9 cellular contexts compared by ENCODE assay signal in genomic region chr9:83432104-83432627, GRCh38.
DNase-seq lines count a peak whose midpoint lies in the region; ATAC-seq and TF ChIP-seq lines count a peak whose summit lies in the region.
"Had no signal": no experiment of that assay in that cellular context is flagged by ENCODE, and none has a peak within 500 bp of the region (broad histone marks: within the 10 kb centered on the region; RNA-seq: fewer than 3 reads in every experiment).

No MANE protein-coding gene starts in this region.

- intact Hi-C loops in Right ventricle myocardium superior (cut with DNase I) = loop anchor here (5.0 kb wide), 1 partner anchor 105 kb away; the partner anchor contains the start of gene FRMD3

- no peak for TF ChIP-seq CTCF in omental fat pad (IDR thresholded peaks at IDR 0.05)
- TF ChIP-seq CTCF in osteoblast (IDR thresholded peaks at IDR 0.05; ENCODE audit: extremely low read depth, low read depth, low read length) = no peak

- H3K4me2 ChIP-seq in osteoblast (ENCODE audit: insufficient read depth, low read length) = no peak overlapping the region

- in situ Hi-C loops in SK-MEL-5 (cut with HindIII; ENCODE audit: low pct_unique_long_range_greater_than_20kb, low sequenced_read_pairs) = no loop called here

- DNase-seq in COLO829 (ENCODE audit: low spot score) = peak; percentile 61
- peak; percentile 7 for DNase-seq in SK-MEL-5 (ENCODE audit: low read depth, low spot score)
- DNase-seq in Right ventricle myocardium superior = peak; percentile 88
- DNase-seq in omental fat pad (ENCODE audit: low spot score) = no peak
- DNase-seq in NCI-H526 (lab: John Stamatoyannopoulos, UW) = no peak
- DNase-seq in osteoblast (ENCODE audit: insufficient read length, low spot score, missing footprints) = no peak
- DNase-seq: stimulated activated CD4-positive, alpha-beta T cell treated with anti-CD3 and anti-CD28 coated beads, Interleukin-1b, Interleukin-23, amount 100 ng/mL, for 48 hours had no signal

- no peaks in the 10 kb centered on the region for H3K79me2 ChIP-seq in osteoblast (ENCODE audit: insufficient read depth, low read length)

- H2AFZ ChIP-seq in osteoblast (ENCODE audit: low read length) = no peak overlapping the region

- H3K9me3 ChIP-seq in osteoblast (ENCODE audit: low read depth, low read length) = no peaks in the 10 kb centered on the region

- H3K4me3 ChIP-seq in osteoblast (ENCODE audit: insufficient read depth, low read length) = no peak overlapping the region

- no peaks in the 10 kb centered on the region for H4K20me1 ChIP-seq in osteoblast (ENCODE audit: insufficient read depth, low read length)

- no peaks in the 10 kb centered on the region for H3K27me3 ChIP-seq in osteoblast (ENCODE audit: insufficient read depth, low read length)

- no peak overlapping the region for H3K27ac ChIP-seq in osteoblast (ENCODE audit: low read depth, low read length)

- peaks cover 4% of the 10 kb centered on the region for H3K4me1 ChIP-seq in osteoblast (ENCODE audit: insufficient read depth, low read length)

- no peaks in the 10 kb centered on the region for H3K36me3 ChIP-seq in osteoblast (ENCODE audit: insufficient read depth, low read length)

- ATAC-seq in Right ventricle myocardium superior (ENCODE audit: poor library complexity) (peak; percentile 88), omental fat pad (ENCODE audit: low FRiP score) (peak; percentile 57), GM19023 (IDR thresholded peaks at IDR 0.05; ENCODE audit: unreplicated experiment) (no peak), GM19467 (IDR thresholded peaks at IDR 0.05; ENCODE audit: unreplicated experiment) (no peak)

Comparison
In these comparisons a context has a peak if more than half of its experiments do, and no peak if none do; other contexts are left out.
1. DNase-seq: peak in COLO829 (single experiment), SK-MEL-5 (single experiment) and Right ventricle myocardium superior (single experiment); none in omental fat pad (single experiment), NCI-H526 (0 of 2) and osteoblast (single experiment).
2. ATAC-seq: peak in Right ventricle myocardium superior (single experiment) and omental fat pad (single experiment); none in GM19023 (single experiment) and GM19467 (single experiment).